Comparison of ENCODE assay signal across 12 cellular contexts in genomic region chr12:114480309-114481199, GRCh38.
DNase-seq lines count a peak whose midpoint lies in the region; ATAC-seq, FAIRE-seq and TF ChIP-seq lines count a peak whose summit lies in the region.
"Had no signal": no experiment of that assay in that cellular context is flagged by ENCODE, and none has a peak within 500 bp of the region (broad histone marks: within the 10 kb centered on the region; RNA-seq: fewer than 3 reads in every experiment).

No MANE protein-coding gene starts in this region.

- H3K4me1 Mint-ChIP-seq in progenitor cell of endocrine pancreas (ENCODE audit: low read depth), result peaks cover 6% of the 10 kb centered on the region
- H3K4me1 Mint-ChIP-seq in natural killer cell treated with Interleukin-12 subunit alpha and Interleukin-12 subunit beta and Interleukin-15 and Interleukin-18, amount 100 ng/mL, for 72 hours (ENCODE audit: low read depth in 2 of 2), result no peaks in the 10 kb centered on the region
- H3K4me1 Mint-ChIP-seq: activated CD4-positive, alpha-beta memory T cell treated with anti-CD3 and anti-CD28 coated beads, Interleukin-2, amount 10 ng/mL, durations not matched to agents 7 days and 5 days had no signal

- DNase-seq in EL (peak; percentile 41), RWPE2 (ENCODE audit: low spot score) (no peak), left ventricle myocardium inferior (no peak), progenitor cell of endocrine pancreas (ENCODE audit: low spot score, unreplicated experiment) (no peak), kidney (no peak), sciatic nerve (ENCODE audit: low spot score) (no peak), NCI-H1417 treated with DMSO at 0.1 percent for 48 hours (lab: John Stamatoyannopoulos, UW) (no peak)
- no peak for DNase-seq in natural killer cell treated with Interleukin-12 subunit alpha and Interleukin-12 subunit beta and Interleukin-15 and Interleukin-18, amount 100 ng/mL, for 72 hours (ENCODE audit: low spot score)
- DNase-seq: activated CD4-positive, alpha-beta memory T cell treated with anti-CD3 and anti-CD28 coated beads, Interleukin-2, amount 10 ng/mL, durations not matched to agents 7 days and 5 days; GF-D8 had no signal

- H3K36me3 ChIP-seq in RWPE2 (ENCODE audit: low read depth) (no peaks in the 10 kb centered on the region), left ventricle myocardium inferior (no peaks in the 10 kb centered on the region), kidney (ENCODE audit: control insufficient read depth in 1 of 2, insufficient read depth in 2 of 2, low read length in 2 of 2) (no peaks in the 10 kb centered on the region)

- H3K4me1 ChIP-seq in RWPE2 (ENCODE audit: insufficient read depth, poor library complexity, severe bottlenecking), result no peaks in the 10 kb centered on the region
- H3K4me1 ChIP-seq in left ventricle myocardium inferior, result peaks cover 17% of the 10 kb centered on the region
- no peaks in the 10 kb centered on the region for H3K4me1 ChIP-seq in kidney (ENCODE audit: control insufficient read depth in 1 of 2, insufficient read depth in 1 of 2, low read depth in 1 of 2, low read length in 2 of 2)

- H3K27me3 ChIP-seq in RWPE2 (ENCODE audit: insufficient read depth, poor library complexity, severe bottlenecking) (peaks cover 79% of the 10 kb centered on the region), left ventricle myocardium inferior (ENCODE audit: low read depth) (peaks cover 94% of the 10 kb centered on the region)

- FAIRE-seq in kidney (lab: Jason Lieb, UNC), result no peak
- FAIRE-seq: colon, GM19239 had no signal

- peak overlapping the region; percentile 66 for H3K4me3 Mint-ChIP-seq in progenitor cell of endocrine pancreas (ENCODE audit: low read depth)
- H3K4me3 Mint-ChIP-seq in natural killer cell treated with Interleukin-12 subunit alpha and Interleukin-12 subunit beta and Interleukin-15 and Interleukin-18, amount 100 ng/mL, for 72 hours, result no peak overlapping the region
- H3K4me3 Mint-ChIP-seq: activated CD4-positive, alpha-beta memory T cell treated with anti-CD3 and anti-CD28 coated beads, Interleukin-2, amount 10 ng/mL, durations not matched to agents 7 days and 5 days had no signal

- ATAC-seq in RWPE2 (ENCODE audit: low read depth) (no peak), sciatic nerve (no peak)
- ATAC-seq in natural killer cell treated with Interleukin-12 subunit alpha and Interleukin-12 subunit beta and Interleukin-15 and Interleukin-18, amount 100 ng/mL, for 72 hours, result no peak

- intact Hi-C loops in left ventricle myocardium inferior (cut with micrococcal nuclease), result no loop called here
- intact Hi-C loops in kidney (cut with DNase I), result no loop called here
- intact Hi-C loops in sciatic nerve (cut with DNase I), result no loop called here

- H3K27me3 Mint-ChIP-seq in progenitor cell of endocrine pancreas, result peaks cover 78% of the 10 kb centered on the region
- peaks cover 30 to 47% of the 10 kb centered on the region in 2 donors for H3K27me3 Mint-ChIP-seq in natural killer cell treated with Interleukin-12 subunit alpha and Interleukin-12 subunit beta and Interleukin-15 and Interleukin-18, amount 100 ng/mL, for 72 hours

- TF ChIP-seq CTCF in RWPE2 (IDR thresholded peaks at IDR 0.05; ENCODE audit: poor library complexity, severe bottlenecking) (no peak), left ventricle myocardium inferior (IDR thresholded peaks at IDR 0.05; ENCODE audit: borderline replicate concordance) (no peak), progenitor cell of endocrine pancreas (IDR thresholded peaks at IDR 0.05; ENCODE audit: unreplicated experiment) (no peak), kidney (IDR thresholded peaks at IDR 0.05; ENCODE audit: borderline replicate concordance, extremely low read depth, insufficient read depth) (no peak)

- H3K9me3 Mint-ChIP-seq in progenitor cell of endocrine pancreas (ENCODE audit: low read depth), result no peaks in the 10 kb centered on the region
- H3K9me3 Mint-ChIP-seq in natural killer cell treated with Interleukin-12 subunit alpha and Interleukin-12 subunit beta and Interleukin-15 and Interleukin-18, amount 100 ng/mL, for 72 hours, result peaks cover 3% of the 10 kb centered on the region
- H3K9me3 Mint-ChIP-seq: activated CD4-positive, alpha-beta memory T cell treated with anti-CD3 and anti-CD28 coated beads, Interleukin-2, amount 10 ng/mL, durations not matched to agents 7 days and 5 days had no signal

- H3K4me3 ChIP-seq in RWPE2 (ENCODE audit: severe bottlenecking) (peak overlapping the region; percentile 12), left ventricle myocardium inferior (peak overlapping the region; percentile 60), kidney (ENCODE audit: low read length in 2 of 2) (peak overlapping the region in 1 of 2 donors; percentile 17)

- H3K27ac Mint-ChIP-seq in progenitor cell of endocrine pancreas, result no peak overlapping the region
- H3K27ac Mint-ChIP-seq in natural killer cell treated with Interleukin-12 subunit alpha and Interleukin-12 subunit beta and Interleukin-15 and Interleukin-18, amount 100 ng/mL, for 72 hours, result no peak overlapping the region
- H3K27ac Mint-ChIP-seq: activated CD4-positive, alpha-beta memory T cell treated with anti-CD3 and anti-CD28 coated beads, Interleukin-2, amount 10 ng/mL, durations not matched to agents 7 days and 5 days had no signal

- H3K36me3 Mint-ChIP-seq in progenitor cell of endocrine pancreas (ENCODE audit: insufficient read depth), result no peaks in the 10 kb centered on the region
- H3K36me3 Mint-ChIP-seq in natural killer cell treated with Interleukin-12 subunit alpha and Interleukin-12 subunit beta and Interleukin-15 and Interleukin-18, amount 100 ng/mL, for 72 hours, result no peaks in the 10 kb centered on the region

- H3K9me3 ChIP-seq in RWPE2 (ENCODE audit: severe bottlenecking), result no peaks in the 10 kb centered on the region
- no peaks in the 10 kb centered on the region for H3K9me3 ChIP-seq in left ventricle myocardium inferior (replicated peaks)
- H3K9me3 ChIP-seq in kidney (ENCODE audit: control insufficient read depth in 1 of 2, low read length in 2 of 2), result no peaks in the 10 kb centered on the region

- no peak overlapping the region for H3K9ac ChIP-seq in kidney (ENCODE audit: low read length in 2 of 2)

- H3K27ac ChIP-seq in RWPE2 (ENCODE audit: poor library complexity, severe bottlenecking) (no peak overlapping the region), left ventricle myocardium inferior (replicated peaks) (no peak overlapping the region), kidney (ENCODE audit: low read depth in 2 of 2, low read length in 2 of 2) (no peak overlapping the region)
